In the genomic region with DNA sequence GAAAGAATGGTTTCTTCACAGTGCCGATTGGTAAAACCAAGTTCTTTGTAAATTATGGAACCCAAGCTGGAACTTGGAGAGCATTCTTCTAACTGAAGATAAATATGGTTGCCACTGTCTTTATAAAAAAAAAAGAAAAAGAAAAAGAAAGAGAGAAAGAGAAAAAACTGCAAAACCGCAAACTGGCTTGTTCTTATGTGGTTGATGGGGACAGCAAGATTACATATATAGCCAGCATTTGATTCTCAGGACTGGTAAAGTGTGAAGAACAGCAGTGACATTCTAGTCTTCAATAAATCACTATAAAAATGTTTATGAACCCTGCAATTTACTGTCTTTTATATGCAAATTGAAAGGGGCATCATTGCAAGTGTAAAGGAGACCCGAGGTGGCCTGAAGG, we compare ENCODE assay signal across 29 cellular contexts.
"Had no signal": no experiment of that assay in that cellular context is flagged by ENCODE, and none has a peak within 500 bp of the region (broad histone marks: within the 10 kb centered on the region; RNA-seq: fewer than 3 reads in every experiment).

No MANE protein-coding gene starts in this region.

- H3K27ac ChIP-seq: body of pancreas, colonic mucosa, epithelial cell of prostate, esophagus squamous epithelium, gastroesophageal sphincter had no signal

- FAIRE-seq: endometrium, endothelial cell of umbilical vein had no signal

- H3K4me3 ChIP-seq: body of pancreas, colonic mucosa, esophagus squamous epithelium, gastroesophageal sphincter had no signal

- ATAC-seq: activated CD4-positive, alpha-beta T cell treated with anti-CD3 and anti-CD28 coated beads for 36 hours; activated CD8-positive, alpha-beta memory T cell treated with anti-CD3 and anti-CD28 coated beads, Interleukin-2, amount 10 ng/mL, durations not matched to agents 7 days and 5 days; activated CD8-positive, alpha-beta T cell treated with anti-CD3 and anti-CD28 coated beads, Interleukin-2, amount 10 ng/mL, durations not matched to agents 7 days and 5 days; activated T-helper 17 cell treated with anti-CD3 and anti-CD28 coated beads, Interleukin-2, amount 50 U/mL, for 72 hours; body of pancreas; gastroesophageal sphincter had no signal

- H3K36me3 ChIP-seq: colonic mucosa, esophagus squamous epithelium, gastroesophageal sphincter had no signal

- DNase-seq: activated CD4-positive, alpha-beta memory T cell treated with anti-CD3 and anti-CD28 coated beads for 36 hours; activated CD4-positive, alpha-beta T cell treated with anti-CD3 and anti-CD28 coated beads for 36 hours; activated CD4-positive, alpha-beta T cell treated with anti-CD3 and anti-CD28 coated beads, Interleukin-2, amount 10 ng/mL, durations not matched to agents 24 days and 14 days; activated CD4-positive, CD25-positive, alpha-beta regulatory T cell; activated CD4-positive, CD25-positive, alpha-beta regulatory T cell treated with anti-CD3 and anti-CD28 coated beads, Interleukin-2, amount 50 U/mL, for 72 hours; activated CD8-positive, alpha-beta memory T cell treated with anti-CD3 and anti-CD28 coated beads, Interleukin-2, amount 10 ng/mL, durations not matched to agents 7 days and 5 days; activated CD8-positive, alpha-beta memory T cell treated with anti-CD3 and anti-CD28 coated beads, Interleukin-2, amount 50 U/mL, for 4 hours; activated CD8-positive, alpha-beta T cell treated with anti-CD3 and anti-CD28 coated beads, Interleukin-2, amount 10 ng/mL, durations not matched to agents 7 days and 5 days; activated effector memory CD4-positive, alpha-beta T cell treated with Interleukin-2 at 50 U/mL for 16 hours; activated gamma-delta T cell treated with Interleukin-2 at 50 U/mL for 16 hours; activated naive CD4-positive, alpha-beta T cell treated with anti-CD3 and anti-CD28 coated beads, Interleukin-2, amount 50 U/mL, for 16 hours; activated naive CD4-positive, alpha-beta T cell treated with Interleukin-2 at 50 U/mL for 16 hours; activated T-cell treated with anti-CD3 and anti-CD28 coated beads, Interleukin-2, amount 50 U/mL, for 1 hour; amniotic stem cell; aorta; body of pancreas; caudate nucleus; cerebellar nuclear complex; colonic mucosa; effector CD8-positive, alpha-beta T cell; esophagus squamous epithelium; foreskin melanocyte; head of caudate nucleus had no signal

- H3K27me3 ChIP-seq: body of pancreas, colonic mucosa, esophagus squamous epithelium, gastroesophageal sphincter had no signal

- H3K4me3 Mint-ChIP-seq: activated CD4-positive, alpha-beta memory T cell treated with anti-CD3 and anti-CD28 coated beads for 36 hours; activated CD4-positive, alpha-beta T cell treated with anti-CD3 and anti-CD28 coated beads for 36 hours; activated CD4-positive, alpha-beta T cell treated with anti-CD3 and anti-CD28 coated beads, Interleukin-2, amount 10 ng/mL, durations not matched to agents 24 days and 14 days; activated CD8-positive, alpha-beta memory T cell treated with anti-CD3 and anti-CD28 coated beads, Interleukin-2, amount 10 ng/mL, durations not matched to agents 7 days and 5 days; activated CD8-positive, alpha-beta T cell treated with anti-CD3 and anti-CD28 coated beads, Interleukin-2, amount 10 ng/mL, durations not matched to agents 7 days and 5 days; activated naive CD8-positive, alpha-beta T cell; activated T-helper 17 cell treated with anti-CD3 and anti-CD28 coated beads, Interleukin-2, amount 50 U/mL, for 72 hours had no signal

- H3K9me3 ChIP-seq: body of pancreas, colonic mucosa, esophagus squamous epithelium, gastroesophageal sphincter had no signal

- H3K36me3 Mint-ChIP-seq: activated CD8-positive, alpha-beta memory T cell treated with anti-CD3 and anti-CD28 coated beads, Interleukin-2, amount 10 ng/mL, durations not matched to agents 7 days and 5 days had no signal

- H3K9me3 Mint-ChIP-seq: activated CD4-positive, alpha-beta memory T cell treated with anti-CD3 and anti-CD28 coated beads for 36 hours; activated CD4-positive, alpha-beta T cell treated with anti-CD3 and anti-CD28 coated beads, Interleukin-2, amount 10 ng/mL, durations not matched to agents 24 days and 14 days; activated T-helper 17 cell treated with anti-CD3 and anti-CD28 coated beads, Interleukin-2, amount 50 U/mL, for 72 hours had no signal

- H3K27me3 Mint-ChIP-seq: activated CD4-positive, alpha-beta memory T cell treated with anti-CD3 and anti-CD28 coated beads for 36 hours; activated CD4-positive, alpha-beta T cell treated with anti-CD3 and anti-CD28 coated beads for 36 hours; activated CD4-positive, alpha-beta T cell treated with anti-CD3 and anti-CD28 coated beads, Interleukin-2, amount 10 ng/mL, durations not matched to agents 24 days and 14 days; activated CD8-positive, alpha-beta memory T cell treated with anti-CD3 and anti-CD28 coated beads, Interleukin-2, amount 10 ng/mL, durations not matched to agents 7 days and 5 days; activated naive CD8-positive, alpha-beta T cell; activated T-helper 17 cell treated with anti-CD3 and anti-CD28 coated beads, Interleukin-2, amount 50 U/mL, for 72 hours had no signal

- H3K4me1 ChIP-seq: body of pancreas, colonic mucosa had no signal

- H3K4me1 Mint-ChIP-seq: activated CD4-positive, alpha-beta T cell treated with anti-CD3 and anti-CD28 coated beads, Interleukin-2, amount 10 ng/mL, durations not matched to agents 24 days and 14 days had no signal

- H3K27ac Mint-ChIP-seq: activated CD4-positive, alpha-beta memory T cell treated with anti-CD3 and anti-CD28 coated beads for 36 hours; activated CD4-positive, alpha-beta T cell treated with anti-CD3 and anti-CD28 coated beads for 36 hours; activated CD4-positive, alpha-beta T cell treated with anti-CD3 and anti-CD28 coated beads, Interleukin-2, amount 10 ng/mL, durations not matched to agents 24 days and 14 days; activated CD8-positive, alpha-beta memory T cell treated with anti-CD3 and anti-CD28 coated beads, Interleukin-2, amount 10 ng/mL, durations not matched to agents 7 days and 5 days; activated CD8-positive, alpha-beta T cell treated with anti-CD3 and anti-CD28 coated beads, Interleukin-2, amount 10 ng/mL, durations not matched to agents 7 days and 5 days; activated naive CD8-positive, alpha-beta T cell; activated T-helper 17 cell treated with anti-CD3 and anti-CD28 coated beads, Interleukin-2, amount 50 U/mL, for 72 hours had no signal
